In genomic region chr2:212266310-212266709, GRCh38 we compare ENCODE assay signal across 18 cellular contexts.
"Had no signal": no experiment of that assay in that cellular context is flagged by ENCODE, and none has a peak within 500 bp of the region (broad histone marks: within the 10 kb centered on the region; RNA-seq: fewer than 3 reads in every experiment).

No MANE protein-coding gene starts in this region.

- DNase-seq: effector CD4-positive, alpha-beta T cell; endodermal cell; heart left ventricle; hippocampal formation; left colon; mesendoderm; naive thymus-derived CD4-positive, alpha-beta T cell; nucleus accumbens; ovary; right cardiac atrium; small intestine; stimulated activated CD4-positive, alpha-beta T cell treated with anti-CD3 and anti-CD28 coated beads, Interleukin-2, amount 100 ng/mL, for 48 hours; stimulated activated naive CD4-positive, alpha-beta T cell treated with Interleukin-2 at 50 U/mL for 16 hours; tibial artery; upper lobe of left lung; uterus had no signal

- H3K36me3 ChIP-seq: heart left ventricle, ovary, tibial artery, upper lobe of left lung, uterus had no signal

- ATAC-seq: esophagus mucosa; heart left ventricle; left colon; naive thymus-derived CD4-positive, alpha-beta T cell; right cardiac atrium had no signal

- H3K27me3 ChIP-seq: heart left ventricle, ovary, tibial artery, upper lobe of left lung, uterus had no signal

- H3K4me3 Mint-ChIP-seq: endodermal cell; naive thymus-derived CD4-positive, alpha-beta T cell had no signal

- H3K27me3 Mint-ChIP-seq: naive thymus-derived CD4-positive, alpha-beta T cell had no signal

- H3K4me3 ChIP-seq: coronary artery, heart left ventricle, ovary, tibial artery, uterus had no signal

- H3K9me3 ChIP-seq: heart left ventricle, ovary, tibial artery, upper lobe of left lung, uterus had no signal

- H3K27ac ChIP-seq: coronary artery, heart left ventricle, ovary, tibial artery, upper lobe of left lung, uterus had no signal

- H3K9me3 Mint-ChIP-seq: endodermal cell had no signal

- H3K27ac Mint-ChIP-seq: endodermal cell; naive thymus-derived CD4-positive, alpha-beta T cell had no signal

- H3K4me1 Mint-ChIP-seq: endodermal cell; naive thymus-derived CD4-positive, alpha-beta T cell had no signal

- H3K36me3 Mint-ChIP-seq: naive thymus-derived CD4-positive, alpha-beta T cell had no signal

- H3K4me1 ChIP-seq: heart left ventricle, upper lobe of left lung, uterus had no signal
